In the genomic region with DNA sequence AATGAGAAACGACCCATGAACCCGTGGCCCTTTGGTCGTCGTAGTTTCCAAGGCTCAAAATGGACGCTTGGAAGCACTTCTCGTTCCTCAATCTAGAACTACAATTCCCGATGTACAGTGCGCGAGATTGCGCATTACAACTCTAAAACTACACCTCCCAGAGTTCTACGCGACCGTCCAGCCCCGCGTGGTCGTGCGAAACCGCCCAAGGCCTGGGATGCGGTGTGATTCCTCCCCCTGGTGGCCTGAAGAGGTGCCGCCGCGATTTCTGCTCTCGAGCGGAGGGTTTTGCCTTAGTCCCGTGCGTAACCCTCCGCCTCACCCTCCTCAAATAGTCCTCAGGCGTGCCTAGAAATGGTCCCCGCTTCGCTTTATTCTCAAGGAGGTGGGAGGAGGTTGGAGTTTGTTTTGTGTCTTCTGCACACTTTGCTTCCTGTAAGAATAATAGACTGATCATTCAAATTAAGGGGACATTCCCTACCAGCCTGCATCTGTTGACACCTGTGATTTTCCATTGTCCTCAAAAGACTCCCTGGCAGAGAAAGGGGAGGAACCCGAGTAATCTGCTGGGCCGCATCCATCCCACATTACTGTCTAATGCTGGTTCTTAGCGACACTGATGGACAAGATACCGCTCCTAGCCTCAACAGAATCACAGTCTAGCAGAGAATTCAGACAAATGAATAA, we compare ENCODE assay signal across 1 cellular context.
TF ChIP-seq lines count a peak whose summit lies in the region.

No MANE protein-coding gene starts in this region.

TF ChIP-seq in endothelial cell of umbilical vein, 7 proteins besides CTCF, POLR2A, EP300 and RAD21 (continued from another document):
- peak; percentile 23 for TF ChIP-seq GATA2 (IDR thresholded peaks at IDR 0.05; ENCODE audit: insufficient read depth, insufficient read length, low read depth, low read length)
